Comparison of ENCODE assay signal across 8 cellular contexts in the genomic region with DNA sequence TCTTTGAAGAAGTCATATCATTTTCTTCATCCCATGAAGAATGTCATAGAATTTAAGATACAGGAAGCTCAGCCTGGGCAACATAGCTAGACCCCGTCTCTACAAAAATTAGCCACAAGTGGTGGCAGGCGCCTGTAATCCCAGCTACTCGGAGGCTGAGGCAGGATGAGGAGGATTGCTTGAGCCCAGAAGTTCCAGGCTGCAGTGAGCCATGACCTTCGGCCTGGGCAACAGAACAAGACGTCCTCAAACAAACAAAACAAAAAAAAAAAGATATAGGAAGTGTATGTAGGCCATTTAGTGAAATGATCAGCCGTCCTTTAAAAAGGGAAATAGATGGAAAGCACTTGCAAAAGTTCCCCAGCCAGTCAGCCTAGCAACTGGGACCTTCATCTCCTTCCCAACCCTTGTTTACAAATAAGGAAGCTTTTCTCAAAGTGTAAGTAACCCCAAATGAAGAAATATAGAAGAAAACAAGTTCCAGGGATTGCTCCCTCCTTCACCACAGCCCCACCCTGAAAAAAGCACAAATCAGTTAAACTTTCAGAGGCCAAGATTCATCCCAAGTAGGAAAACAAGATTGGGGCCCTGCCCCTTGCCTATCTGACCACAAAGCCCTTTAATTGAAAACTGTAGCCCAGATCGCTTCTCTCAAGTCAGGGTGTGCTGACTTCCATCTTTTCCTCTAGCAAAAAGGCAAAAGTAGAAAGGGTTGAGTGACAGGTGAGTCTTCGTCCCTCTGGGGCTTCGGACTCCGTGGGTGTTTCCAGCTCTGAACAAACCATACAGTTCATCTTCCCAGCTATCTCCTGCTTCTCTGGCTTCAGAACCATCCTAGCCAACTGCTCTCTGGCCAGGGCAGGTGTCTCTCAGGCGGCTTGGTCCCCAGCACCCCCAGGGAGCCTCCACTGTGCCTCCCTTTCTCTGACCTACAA. TPM values are rescaled to one million over a fixed set of nuclear protein-coding genes. Genes with fewer than 3 reads are reported as not detected.
A peak's percentile ranks its signal among the peaks of the same experiment; 100 is the strongest.
DNase-seq lines count a peak whose midpoint lies in the region; ATAC-seq and TF ChIP-seq lines count a peak whose summit lies in the region.

No MANE protein-coding gene starts in this region.

- no peaks in the 10 kb centered on the region for H3K36me3 ChIP-seq in HUES64 (ENCODE audit: insufficient read depth, low read length)
- H3K36me3 ChIP-seq in iPS DF 6.9 (ENCODE audit: control insufficient read depth, insufficient read depth, low read length), result no peaks in the 10 kb centered on the region
- no peaks in the 10 kb centered on the region for H3K36me3 ChIP-seq in smooth muscle cell (ENCODE audit: low read depth)

- ATAC-seq in activated T-helper 17 cell treated with anti-CD3 and anti-CD28 coated beads, Interleukin-2, amount 50 U/mL, for 72 hours (replicated peaks), result no peak
- ATAC-seq in HG03139 (IDR thresholded peaks at IDR 0.05; ENCODE audit: unreplicated experiment), result no peak

- no peaks in the 10 kb centered on the region for H3K27me3 Mint-ChIP-seq in activated T-helper 17 cell treated with anti-CD3 and anti-CD28 coated beads, Interleukin-2, amount 50 U/mL, for 72 hours

- peaks cover 4% of the 10 kb centered on the region; the same call in 1 of the 2 replicates for H3K4me1 ChIP-seq in HUES64 (ENCODE audit: insufficient read depth, low read length)
- no peaks in the 10 kb centered on the region for H3K4me1 ChIP-seq in iPS DF 6.9 (ENCODE audit: control insufficient read depth, insufficient read depth, low read length)
- H3K4me1 ChIP-seq in smooth muscle cell (ENCODE audit: low read depth), result peaks cover 2% of the 10 kb centered on the region

- H3K4me3 ChIP-seq in HUES64 (ENCODE audit: low read length) (peak overlapping the region; percentile 87), iPS DF 6.9 (ENCODE audit: low read length) (peak overlapping the region; percentile 79; the same call in 1 of the 2 replicates), smooth muscle cell (peak overlapping the region; percentile 78)

- peaks cover 31% of the 10 kb centered on the region for H3K4me1 Mint-ChIP-seq in activated T-helper 17 cell treated with anti-CD3 and anti-CD28 coated beads, Interleukin-2, amount 50 U/mL, for 72 hours

- H3K9me3 Mint-ChIP-seq in activated T-helper 17 cell treated with anti-CD3 and anti-CD28 coated beads, Interleukin-2, amount 50 U/mL, for 72 hours, result no peaks in the 10 kb centered on the region

- H2AFZ ChIP-seq in smooth muscle cell (ENCODE audit: low read depth), result peak overlapping the region; percentile 74

- DNase-seq in iPS DF 6.9 (ENCODE audit: low read depth, low spot score), result no peak
- DNase-seq in smooth muscle cell (lab: John Stamatoyannopoulos, UW; ENCODE audit: unreplicated experiment), result no peak
- no peak for DNase-seq in inferior parietal cortex (ENCODE audit: extremely low spot score)
- DNase-seq in activated CD4-positive, CD25-positive, alpha-beta regulatory T cell (lab: John Stamatoyannopoulos, UW), result no peak
- no peak for DNase-seq in activated naive CD4-positive, alpha-beta T cell treated with anti-CD3 and anti-CD28 coated beads, Interleukin-2, amount 50 U/mL, for 16 hours

- H3K27ac ChIP-seq in HUES64 (ENCODE audit: low read depth, low read length) (no peak overlapping the region), iPS DF 6.9 (ENCODE audit: low read length) (no peak overlapping the region), smooth muscle cell (ENCODE audit: low read depth) (no peak overlapping the region)

- H3K27me3 ChIP-seq in HUES64 (ENCODE audit: insufficient read depth, low read length) (peaks cover 17% of the 10 kb centered on the region), iPS DF 6.9 (ENCODE audit: control insufficient read depth, insufficient read depth, low read length) (peaks cover 5% of the 10 kb centered on the region; the same call in 1 of the 2 replicates), smooth muscle cell (ENCODE audit: low read depth) (no peaks in the 10 kb centered on the region)

- H4K20me1 ChIP-seq in smooth muscle cell (ENCODE audit: low read depth), result peaks cover 11% of the 10 kb centered on the region

- H3K4me2 ChIP-seq in smooth muscle cell, result peak overlapping the region; percentile 94

- WGBS in HUES64, result 90% methylated on average over 10 of the region's 11 CpGs
- no CpG with 5 or more reads among the region's 11 CpGs for WGBS in iPS DF 6.9 (ENCODE audit: insufficient coverage, insufficient read length)
- 83% methylated on average over 11 of the region's 11 CpGs for WGBS in smooth muscle cell (ENCODE audit: low lambda C conversion rate)

- no peak for TF ChIP-seq CTCF in smooth muscle cell (IDR thresholded peaks at IDR 0.05; ENCODE audit: borderline replicate concordance, insufficient read depth, poor library complexity, severe bottlenecking)

- H3K27ac Mint-ChIP-seq in activated T-helper 17 cell treated with anti-CD3 and anti-CD28 coated beads, Interleukin-2, amount 50 U/mL, for 72 hours, result peak overlapping the region; percentile 83

- H3K79me2 ChIP-seq in smooth muscle cell (ENCODE audit: low read depth), result no peaks in the 10 kb centered on the region

- H3K4me3 Mint-ChIP-seq in activated T-helper 17 cell treated with anti-CD3 and anti-CD28 coated beads, Interleukin-2, amount 50 U/mL, for 72 hours, result peak overlapping the region; percentile 77

- H3K36me3 Mint-ChIP-seq in activated T-helper 17 cell treated with anti-CD3 and anti-CD28 coated beads, Interleukin-2, amount 50 U/mL, for 72 hours (ENCODE audit: low read depth), result no peaks in the 10 kb centered on the region

- peaks cover 7% of the 10 kb centered on the region for H3F3A ChIP-seq in smooth muscle cell (ENCODE audit: low read depth)

- H3K9me3 ChIP-seq in HUES64 (ENCODE audit: insufficient read depth, low read depth, low read length) (no peaks in the 10 kb centered on the region), iPS DF 6.9 (ENCODE audit: control insufficient read depth, insufficient read depth, low read length) (no peaks in the 10 kb centered on the region), smooth muscle cell (replicated peaks; ENCODE audit: low read depth) (no peaks in the 10 kb centered on the region)

- no peak overlapping the region for H3K9ac ChIP-seq in HUES64 (ENCODE audit: low read depth, low read length)
- H3K9ac ChIP-seq in smooth muscle cell (ENCODE audit: low read depth), result peak overlapping the region; percentile 60

RNA-seq across cellular contexts. Expression of gene SLC31A2, which starts 1.2 kb away (rescaled TPM):
- polyA plus RNA-seq in HUES64 (2013, experiment 1 of 2), result 1.5 TPM
- 1.6 TPM for polyA plus RNA-seq in HUES64 (2013, experiment 2 of 2)
- total RNA-seq in activated T-helper 17 cell treated with anti-CD3 and anti-CD28 coated beads, Interleukin-2, amount 50 U/mL, for 72 hours, result 10 to 100 TPM in 1 of 2 donors, 1 to 10 TPM in 1; 4.7 to 10.9 TPM
- total RNA-seq in smooth muscle cell, result 4.8 and 8.7 TPM in 2 replicates
- 7.6 and 9.1 TPM in 2 replicates for polyA plus RNA-seq in smooth muscle cell
